17 cellular contexts compared by ENCODE assay signal in genomic region chr22:37430941-37431340, GRCh38. TPM values are rescaled to one million over a fixed set of nuclear protein-coding genes. Genes with fewer than 3 reads are reported as not detected.
"Had no signal": no experiment of that assay in that cellular context is flagged by ENCODE, and none has a peak within 500 bp of the region (broad histone marks: within the 10 kb centered on the region; RNA-seq: fewer than 3 reads in every experiment).

No MANE protein-coding gene starts in this region.

- H3K36me3 ChIP-seq: esophagus squamous epithelium, lower lobe of right lung, ovary, right lobe of liver, spleen, stomach, thoracic aorta had no signal

- FAIRE-seq: colon, endometrium had no signal

- ATAC-seq: activated CD8-positive, alpha-beta memory T cell treated with anti-CD3 and anti-CD28 coated beads, Interleukin-2, amount 10 ng/mL, durations not matched to agents 7 days and 5 days; lower lobe of right lung had no signal

- H3K4me3 Mint-ChIP-seq: activated CD8-positive, alpha-beta memory T cell treated with anti-CD3 and anti-CD28 coated beads, Interleukin-2, amount 10 ng/mL, durations not matched to agents 7 days and 5 days; activated T-cell treated with anti-CD3 and anti-CD28 coated beads, Interleukin-2, amount 50 U/mL, for 24 hours had no signal

- H3K27me3 ChIP-seq: ovary, right lobe of liver had no signal

- H3K27ac Mint-ChIP-seq: activated CD8-positive, alpha-beta memory T cell treated with anti-CD3 and anti-CD28 coated beads, Interleukin-2, amount 10 ng/mL, durations not matched to agents 7 days and 5 days had no signal

- H3K9me3 ChIP-seq: esophagus squamous epithelium, lower lobe of right lung, ovary, right lobe of liver, thoracic aorta had no signal

- H3K4me3 ChIP-seq: esophagus squamous epithelium, lower lobe of right lung, ovary, right lobe of liver, spleen, stomach, thoracic aorta had no signal

- H3K27ac ChIP-seq: esophagus squamous epithelium, lower lobe of right lung, ovary, right lobe of liver, spleen, stomach, thoracic aorta had no signal

- DNase-seq: activated CD4-positive, alpha-beta T cell treated with anti-CD3 and anti-CD28 coated beads, Interleukin-2, amount 50 U/mL, for 4 hours; activated CD4-positive, CD25-positive, alpha-beta regulatory T cell treated with anti-CD3 and anti-CD28 coated beads, Interleukin-2, amount 50 U/mL, for 72 hours; activated CD8-positive, alpha-beta memory T cell treated with anti-CD3 and anti-CD28 coated beads, Interleukin-2, amount 10 ng/mL, durations not matched to agents 7 days and 5 days; activated naive CD4-positive, alpha-beta T cell treated with anti-CD3 and anti-CD28 coated beads, Interleukin-2, amount 50 U/mL, for 16 hours; activated T-cell treated with anti-CD3 and anti-CD28 coated beads, Interleukin-2, amount 50 U/mL, for 24 hours; caudate nucleus; esophagus squamous epithelium; lower lobe of right lung; midbrain; ovary; right lobe of liver; spleen; stomach; T-helper 1 cell had no signal

RNA-seq across cellular contexts. Expression of gene ELFN2, which starts 3.7 kb away (rescaled TPM):
- total RNA-seq: esophagus squamous epithelium, thoracic aorta had no signal
